11 cellular contexts compared by ENCODE assay signal in genomic region chr15:67941643-67942315, GRCh38.
DNase-seq lines count a peak whose midpoint lies in the region; TF ChIP-seq lines count a peak whose summit lies in the region.
"Had no signal": no experiment of that assay in that cellular context is flagged by ENCODE, and none has a peak within 500 bp of the region (broad histone marks: within the 10 kb centered on the region; RNA-seq: fewer than 3 reads in every experiment).

No MANE protein-coding gene starts in this region.

- no peak for TF ChIP-seq CTCF in thyroid gland (IDR thresholded peaks at IDR 0.05)

- no peak for TF ChIP-seq POLR2A in thyroid gland (IDR thresholded peaks at IDR 0.05)

- no peaks in the 10 kb centered on the region for H3K36me3 ChIP-seq in thyroid gland

- H3K9me3 ChIP-seq in thyroid gland, result no peaks in the 10 kb centered on the region

- H3K4me3 ChIP-seq in thyroid gland (replicated peaks in 1 of 3), result no peak overlapping the region

- 77 to 86% methylated on average over 3 of the region's 3 CpGs for WGBS in thyroid gland, 2 donors

- no peak overlapping the region for H3K27ac ChIP-seq in thyroid gland

- no peaks in the 10 kb centered on the region for H3K27me3 ChIP-seq in thyroid gland

- peak; percentile 33 for DNase-seq in HS-27A (ENCODE audit: low read depth)
- peak; percentile 44 for DNase-seq in amniotic epithelial cell (ENCODE audit: low read depth)
- peak; percentile 37 for DNase-seq in iris pigment epithelial cell (ENCODE audit: low read depth)
- peak; percentile 39 to 43 for DNase-seq in thyroid gland
- no peak for DNase-seq in putamen (ENCODE audit: low spot score)
- no peak for DNase-seq in GOT3 (lab: John Stamatoyannopoulos, UW)
- no peak for DNase-seq in stimulated activated CD4-positive, alpha-beta T cell treated with anti-CD3 and anti-CD28 coated beads, Interleukin-4, amount 100 ng/mL, for 24 hours
- no peak for DNase-seq in activated T-cell treated with anti-CD3 and anti-CD28 coated beads, Interleukin-2, amount 50 U/mL, for 48 hours
- DNase-seq: CD4-positive, CD25-positive, alpha-beta regulatory T cell; MM.1S; NCI-H2107 had no signal

- H3K4me1 ChIP-seq in thyroid gland, result peaks cover 44 to 50% of the 10 kb centered on the region in 2 donors

- intact Hi-C loops in thyroid gland (cut with DNase I), result no loop called here

Comparison
In these comparisons a context has a peak if more than half of its experiments do, and no peak if none do; other contexts are left out.
1. DNase-seq: peak in HS-27A (single experiment), amniotic epithelial cell (single experiment), iris pigment epithelial cell (single experiment) and thyroid gland (2 of 2); none in putamen (single experiment), GOT3 (single experiment), stimulated activated CD4-positive, alpha-beta T cell treated with anti-CD3 and anti-CD28 coated beads, Interleukin-4, amount 100 ng/mL, for 24 hours (single experiment) and activated T-cell treated with anti-CD3 and anti-CD28 coated beads, Interleukin-2, amount 50 U/mL, for 48 hours (0 of 2).